12 cellular contexts compared by ENCODE assay signal in the genomic region with DNA sequence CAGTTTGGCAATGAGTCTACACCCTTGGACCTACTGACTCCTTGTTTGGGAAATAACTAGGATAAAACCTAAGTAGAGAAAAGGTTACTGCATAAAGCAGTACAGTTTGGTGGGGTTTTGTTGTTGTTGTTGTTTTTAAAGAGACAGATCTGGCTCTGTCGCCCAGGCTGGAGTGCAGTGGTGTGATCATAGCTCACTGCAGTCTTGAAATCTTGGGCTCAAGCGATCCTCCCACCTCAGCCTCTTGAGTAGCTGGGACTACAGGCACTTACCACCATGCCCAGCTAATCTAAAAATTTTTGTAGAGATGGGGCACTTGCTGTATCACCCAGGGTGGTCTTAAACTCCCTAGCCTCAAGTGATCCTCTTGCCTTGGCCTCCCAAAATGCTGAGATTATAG. TPM values are rescaled to one million over a fixed set of nuclear protein-coding genes. Genes with fewer than 3 reads are reported as not detected.
DNase-seq lines count a peak whose midpoint lies in the region; ATAC-seq and TF ChIP-seq lines count a peak whose summit lies in the region.
"Had no signal": no experiment of that assay in that cellular context is flagged by ENCODE, and none has a peak within 500 bp of the region (broad histone marks: within the 10 kb centered on the region; RNA-seq: fewer than 3 reads in every experiment).

No MANE protein-coding gene starts in this region.

- peak overlapping the region; percentile 65 for H3K9ac ChIP-seq in NT2/D1 (ENCODE audit: insufficient read length, low read depth)

- no peak overlapping the region for H3K4me3 ChIP-seq in CD8-positive, alpha-beta memory T cell (ENCODE audit: low read length)
- H3K4me3 ChIP-seq in NT2/D1 (ENCODE audit: insufficient read length, low read depth), result peak overlapping the region; percentile 94
- peak overlapping the region; percentile 16 for H3K4me3 ChIP-seq in ectodermal cell (ENCODE audit: insufficient read depth, low read depth, low read length)
- H3K4me3 ChIP-seq in osteoblast (ENCODE audit: insufficient read depth, low read length), result peak overlapping the region; percentile 94

- H3K4me1 Mint-ChIP-seq in CD8-positive, alpha-beta memory T cell, result peaks cover 26 to 50% (median 50%) of the 10 kb centered on the region in 3 donors

- H4K20me1 ChIP-seq in osteoblast (ENCODE audit: insufficient read depth, low read length), result peaks cover 14% of the 10 kb centered on the region

- peak overlapping the region; percentile 72 to 99 (median 97) for H3K4me3 Mint-ChIP-seq in CD8-positive, alpha-beta memory T cell

- H3K9me3 Mint-ChIP-seq in CD8-positive, alpha-beta memory T cell, result no peaks in the 10 kb centered on the region

- H3K27me3 Mint-ChIP-seq in CD8-positive, alpha-beta memory T cell, result no peaks in the 10 kb centered on the region

- no peak for ATAC-seq in HG03139 (IDR thresholded peaks at IDR 0.05; ENCODE audit: unreplicated experiment)

- H3K9me3 ChIP-seq in CD8-positive, alpha-beta memory T cell (ENCODE audit: low read length), result no peaks in the 10 kb centered on the region
- no peaks in the 10 kb centered on the region for H3K9me3 ChIP-seq in NT2/D1 (ENCODE audit: insufficient read depth, low read length)
- no peaks in the 10 kb centered on the region for H3K9me3 ChIP-seq in ectodermal cell (ENCODE audit: control insufficient read depth, low read length)
- H3K9me3 ChIP-seq in osteoblast (ENCODE audit: low read depth, low read length), result no peaks in the 10 kb centered on the region

- CTCF ChIA-PET in CD8-positive, alpha-beta memory T cell (lab: Charles Lee), result interaction anchor here (1.1 to 3.4 kb wide), 6 partner anchors 9 to 475 kb away, joined by 3 to 25 read pairs (median 10); partner anchors contain the start of gene NAE1

- peaks cover 17% of the 10 kb centered on the region for H3K36me3 ChIP-seq in CD8-positive, alpha-beta memory T cell (ENCODE audit: insufficient read depth, low read length)
- H3K36me3 ChIP-seq in NT2/D1 (ENCODE audit: insufficient read depth, insufficient read length, low read length), result peaks cover 21% of the 10 kb centered on the region
- H3K36me3 ChIP-seq in ectodermal cell (ENCODE audit: control insufficient read depth, insufficient read depth, low read length), result peaks cover 12% of the 10 kb centered on the region
- H3K36me3 ChIP-seq in osteoblast (ENCODE audit: insufficient read depth, low read length), result peaks cover 20% of the 10 kb centered on the region

- no peak overlapping the region for H2AFZ ChIP-seq in osteoblast (ENCODE audit: low read length)

- peak overlapping the region in 2 of 8 donors; percentile 56 to 74 for H3K27ac Mint-ChIP-seq in CD8-positive, alpha-beta memory T cell

- POLR2A ChIA-PET in CD8-positive, alpha-beta memory T cell (lab: Charles Lee), result interaction anchor here (0.7 to 1.7 kb wide), 4 partner anchors 9 to 272 kb away, joined by 3 to 5 read pairs (median 4); partner anchors contain the start of gene NAE1

- H3K27me3 ChIP-seq in CD8-positive, alpha-beta memory T cell (ENCODE audit: insufficient read depth, low read length, poor library complexity, severe bottlenecking), result no peaks in the 10 kb centered on the region
- no peaks in the 10 kb centered on the region for H3K27me3 ChIP-seq in NT2/D1 (ENCODE audit: insufficient read depth, insufficient read length)
- peaks cover 10% of the 10 kb centered on the region for H3K27me3 ChIP-seq in ectodermal cell (ENCODE audit: control insufficient read depth, insufficient read depth, low read length, poor library complexity, severe bottlenecking)
- no peaks in the 10 kb centered on the region for H3K27me3 ChIP-seq in osteoblast (ENCODE audit: insufficient read depth, low read length)

- H3K79me2 ChIP-seq in osteoblast (ENCODE audit: insufficient read depth, low read length), result peaks cover 30% of the 10 kb centered on the region

- peak overlapping the region; percentile 97 for H3K4me2 ChIP-seq in osteoblast (ENCODE audit: insufficient read depth, low read length)

- peaks cover 21% of the 10 kb centered on the region for H3K4me1 ChIP-seq in CD8-positive, alpha-beta memory T cell (ENCODE audit: insufficient read depth, low read length)
- H3K4me1 ChIP-seq in NT2/D1 (ENCODE audit: insufficient read depth, insufficient read length) (peaks cover 9% of the 10 kb centered on the region), ectodermal cell (ENCODE audit: control insufficient read depth, insufficient read depth, low read length) (peaks cover 7% of the 10 kb centered on the region), osteoblast (ENCODE audit: insufficient read depth, low read length) (peaks cover 23% of the 10 kb centered on the region)

- peaks cover 5 to 31% (median 5%) of the 10 kb centered on the region in 3 donors for H3K36me3 Mint-ChIP-seq in CD8-positive, alpha-beta memory T cell

- TF ChIP-seq CTCF in osteoblast (IDR thresholded peaks at IDR 0.05; ENCODE audit: extremely low read depth, low read depth, low read length), result no peak

- no peak overlapping the region for H3K27ac ChIP-seq in CD8-positive, alpha-beta memory T cell (ENCODE audit: low read depth, low read length)
- H3K27ac ChIP-seq in ectodermal cell (ENCODE audit: insufficient read depth, low read depth, low read length, poor library complexity, severe bottlenecking) (no peak overlapping the region), osteoblast (ENCODE audit: low read depth, low read length) (no peak overlapping the region)

- no peak for DNase-seq in CD8-positive, alpha-beta memory T cell
- DNase-seq in NT2/D1 (ENCODE audit: low read depth, low spot score) (no peak), osteoblast (ENCODE audit: insufficient read length, low spot score, missing footprints) (no peak), DMS79 (lab: John Stamatoyannopoulos, UW) (no peak), SW480 (ENCODE audit: low spot score) (no peak)
- no peak for DNase-seq in stimulated activated CD4-positive, alpha-beta T cell treated with anti-CD3 and anti-CD28 coated beads, Interleukin-12 subunit alpha, Interleukin-12 subunit beta, amount 100 ng/mL, for 4 hours
- DNase-seq: effector CD4-positive, alpha-beta T cell; GOT3 had no signal

- 69 to 82% methylated on average over 2 of the region's 2 CpGs for WGBS in ectodermal cell, 2 experiments

RNA-seq across cellular contexts. Expression of gene PDP2, which starts 1.2 kb away (rescaled TPM):
- 10 to 100 TPM; 20.0 to 25.4 TPM for total RNA-seq in CD8-positive, alpha-beta memory T cell
- 4.5 TPM for polyA plus RNA-seq in CD8-positive, alpha-beta memory T cell
- 9.1 TPM for polyA plus RNA-seq in ectodermal cell (2013, experiment 1 of 4)
- polyA plus RNA-seq in ectodermal cell (2013, experiment 2 of 4), result 8.5 TPM
- polyA plus RNA-seq in ectodermal cell (2013, experiment 3 of 4), result 5.0 TPM
- polyA plus RNA-seq in ectodermal cell (2013, experiment 4 of 4), result 7.3 TPM
- 11.5 and 13.8 TPM in 2 replicates for total RNA-seq in osteoblast

RNA-seq across cellular contexts. Expression of gene CDH16, which starts 37.1 kb away (rescaled TPM):
- total RNA-seq in CD8-positive, alpha-beta memory T cell, result not detected
- polyA plus RNA-seq in CD8-positive, alpha-beta memory T cell, result not detected
- polyA plus RNA-seq in ectodermal cell (2013, experiment 1 of 4), result not detected
- not detected for polyA plus RNA-seq in ectodermal cell (2013, experiment 2 of 4)
- not detected for polyA plus RNA-seq in ectodermal cell (2013, experiment 3 of 4)
- polyA plus RNA-seq in ectodermal cell (2013, experiment 4 of 4), result not detected
- not detected in 2 replicates for total RNA-seq in osteoblast
- total RNA-seq: T-helper 2 cell treated with Interferon-gamma antibody and Interleukin-4, amounts not matched to agents 100 ng/mL and 5 ng/mL, for 36 hours; temporal lobe had no signal

RNA-seq across cellular contexts. Expression of gene CA7, which starts 37.3 kb away (rescaled TPM):
- total RNA-seq in CD8-positive, alpha-beta memory T cell, result not detected
- not detected for polyA plus RNA-seq in CD8-positive, alpha-beta memory T cell
- polyA plus RNA-seq in ectodermal cell (2013, experiment 1 of 4), result not detected
- polyA plus RNA-seq in ectodermal cell (2013, experiment 2 of 4), result not detected
- 0.16 TPM for polyA plus RNA-seq in ectodermal cell (2013, experiment 3 of 4)
- not detected for polyA plus RNA-seq in ectodermal cell (2013, experiment 4 of 4)
- not detected in 2 replicates for total RNA-seq in osteoblast
- total RNA-seq: temporal lobe had no signal

RNA-seq across cellular contexts. Expression of gene RRAD, which starts 43.8 kb away (rescaled TPM):
- total RNA-seq in CD8-positive, alpha-beta memory T cell, result under 1 TPM; 0.60 to 0.88 TPM
- not detected for polyA plus RNA-seq in CD8-positive, alpha-beta memory T cell
- 0.56 TPM for polyA plus RNA-seq in ectodermal cell (2013, experiment 1 of 4)
- polyA plus RNA-seq in ectodermal cell (2013, experiment 2 of 4), result 0.52 TPM
- polyA plus RNA-seq in ectodermal cell (2013, experiment 3 of 4), result 0.48 TPM
- polyA plus RNA-seq in ectodermal cell (2013, experiment 4 of 4), result 0.41 TPM
- total RNA-seq in osteoblast, result 3.2 and 4.3 TPM in 2 replicates

RNA-seq across cellular contexts. Expression of gene NAE1, which starts 50.8 kb away (rescaled TPM):
- 100 to 1,000 TPM; 105 to 110 TPM for total RNA-seq in CD8-positive, alpha-beta memory T cell
- 76.6 TPM for polyA plus RNA-seq in CD8-positive, alpha-beta memory T cell
- polyA plus RNA-seq in ectodermal cell (2013, experiment 1 of 4), result 210 TPM
- 214 TPM for polyA plus RNA-seq in ectodermal cell (2013, experiment 2 of 4)
- 179 TPM for polyA plus RNA-seq in ectodermal cell (2013, experiment 3 of 4)
- 185 TPM for polyA plus RNA-seq in ectodermal cell (2013, experiment 4 of 4)
- total RNA-seq in osteoblast, result 73.5 and 84.6 TPM in 2 replicates
